25 cellular contexts compared by ENCODE assay signal in the genomic region with DNA sequence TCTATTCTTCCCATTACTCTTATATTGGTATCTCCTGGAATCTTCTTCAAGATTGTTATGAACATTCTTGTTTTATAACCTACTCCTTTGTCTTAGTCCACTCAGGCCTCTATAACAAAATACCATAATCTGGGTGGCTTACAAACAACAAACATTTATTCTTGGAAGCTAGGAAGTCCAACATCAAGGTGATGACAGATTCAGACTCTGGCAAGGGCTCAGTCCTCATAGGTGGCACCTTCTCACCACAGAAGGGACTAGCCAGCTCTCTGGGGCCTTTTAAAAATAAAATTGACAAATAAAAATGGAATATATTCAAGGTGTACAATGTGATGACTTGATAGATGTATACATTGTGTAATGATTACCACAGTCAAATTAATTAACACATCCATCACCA.
"Had no signal": no experiment of that assay in that cellular context is flagged by ENCODE, and none has a peak within 500 bp of the region (broad histone marks: within the 10 kb centered on the region; RNA-seq: fewer than 3 reads in every experiment).

No MANE protein-coding gene starts in this region.

- H3K9me3 ChIP-seq: ovary, psoas muscle, right lobe of liver, sigmoid colon, stomach, thoracic aorta, thyroid gland, tibial nerve, upper lobe of left lung, vagina had no signal

- H3K27me3 ChIP-seq: neural progenitor cell, ovary, right lobe of liver, sigmoid colon, stomach, thyroid gland, tibial nerve, upper lobe of left lung, vagina had no signal

- H3K27ac ChIP-seq: neural progenitor cell, ovary, parathyroid adenoma, psoas muscle, right lobe of liver, thyroid gland, tibial nerve, upper lobe of left lung, vagina had no signal

- DNase-seq: natural killer cell; occipital lobe; ovary; posterior cingulate gyrus; psoas muscle; right lobe of liver; sigmoid colon; small intestine; stimulated activated CD4-positive, alpha-beta T cell treated with anti-CD3 and anti-CD28 coated beads, Interleukin-15, amount 100 ng/mL, for 24 hours; stimulated activated CD4-positive, alpha-beta T cell treated with anti-CD3 and anti-CD28 coated beads, Interleukin-2, amount 100 ng/mL, for 24 hours; stimulated activated CD4-positive, alpha-beta T cell treated with anti-CD3 and anti-CD28 coated beads, Interleukin-2, amount 100 ng/mL, for 48 hours; stimulated activated CD4-positive, alpha-beta T cell treated with anti-CD3 and anti-CD28 coated beads, Interleukin-4, amount 100 ng/mL, for 24 hours; stimulated activated naive B cell treated with anti-CD40 and anti-IgM and Interleukin-4, amounts not matched to agents 10 μg/mL and 1 μg/mL and 100 μg/mL, for 72 hours; stimulated activated naive CD4-positive, alpha-beta T cell treated with Interleukin-2 at 50 U/mL for 16 hours; stomach; thyroid gland; trophoblast cell; upper lobe of left lung had no signal

- FAIRE-seq: small intestine, urothelium cell line had no signal

- H3K4me1 ChIP-seq: neural progenitor cell, parathyroid adenoma, psoas muscle, right lobe of liver, stomach, thyroid gland, tibial nerve, upper lobe of left lung, vagina had no signal

- ATAC-seq: natural killer cell; psoas muscle; right lobe of liver; stimulated activated effector memory CD8-positive, alpha-beta T cell treated with anti-CD3 and anti-CD28 coated beads, Interleukin-12 subunit alpha, Interleukin-12 subunit beta, amount 100 ng/mL, for 72 hours; stimulated activated naive B cell treated with anti-CD40 and anti-IgM and Interleukin-4, amounts not matched to agents 10 μg/mL and 1 μg/mL and 100 μg/mL, for 72 hours had no signal

- H3K4me3 ChIP-seq: neural progenitor cell, ovary, psoas muscle, right lobe of liver, sigmoid colon, stomach, thoracic aorta, thyroid gland, tibial nerve, upper lobe of left lung, vagina had no signal

- H3K36me3 ChIP-seq: neural progenitor cell, ovary, thyroid gland had no signal
